In the genomic region with DNA sequence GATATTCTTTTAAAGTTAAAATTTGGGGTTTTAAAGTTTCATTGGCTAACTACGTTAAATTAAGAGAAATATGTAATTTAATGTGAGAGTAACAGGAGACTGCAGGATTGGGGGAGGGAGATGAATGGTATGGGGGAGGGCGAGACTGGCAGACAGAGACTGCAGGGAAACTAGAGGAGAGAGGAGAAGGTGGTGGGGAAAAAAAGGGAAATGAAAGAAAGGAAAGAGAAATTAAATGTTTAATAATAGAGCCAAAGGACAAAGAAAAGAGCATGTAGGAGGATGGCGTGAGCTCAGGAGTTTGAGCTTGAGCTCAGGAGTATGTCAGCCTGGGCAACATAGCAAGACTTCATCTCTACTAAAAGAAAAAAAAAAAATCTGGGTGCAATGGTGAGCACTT, we compare ENCODE assay signal across 25 cellular contexts.
"Had no signal": no experiment of that assay in that cellular context is flagged by ENCODE, and none has a peak within 500 bp of the region (broad histone marks: within the 10 kb centered on the region; RNA-seq: fewer than 3 reads in every experiment).

No MANE protein-coding gene starts in this region.

- FAIRE-seq: endometrium, frontal cortex had no signal

- H3K4me1 Mint-ChIP-seq: stimulated activated memory B cell treated with anti-CD40 and anti-IgM and Interleukin-4, amounts not matched to agents 10 μg/mL and 1 μg/mL and 100 μg/mL, for 72 hours had no signal

- H3K4me1 ChIP-seq: parathyroid adenoma, psoas muscle, spleen, upper lobe of right lung had no signal

- H3K9me3 ChIP-seq: heart left ventricle, psoas muscle, right lobe of liver, spleen, tibial artery, upper lobe of right lung had no signal

- H3K27me3 ChIP-seq: dorsolateral prefrontal cortex, heart left ventricle, right lobe of liver, spleen, tibial artery, upper lobe of right lung had no signal

- H2AFZ ChIP-seq: parathyroid adenoma had no signal

- H3K27ac Mint-ChIP-seq: nephron progenitor cell; stimulated activated memory B cell treated with anti-CD40 and anti-IgM and Interleukin-4, amounts not matched to agents 10 μg/mL and 1 μg/mL and 100 μg/mL, for 72 hours; stimulated activated naive CD8-positive, alpha-beta T cell treated with anti-CD3 and anti-CD28 coated beads, Interleukin-15, Interleukin-2, amounts not matched to agents 100 ng/mL and 50 ng/mL, for 24 hours had no signal

- H3K36me3 ChIP-seq: heart left ventricle, right lobe of liver, spleen, tibial artery, upper lobe of right lung had no signal

- H3K36me3 Mint-ChIP-seq: stimulated activated memory B cell treated with anti-CD40 and anti-IgM and Interleukin-4, amounts not matched to agents 10 μg/mL and 1 μg/mL and 100 μg/mL, for 72 hours had no signal

- H3K4me3 ChIP-seq: dorsolateral prefrontal cortex, heart left ventricle, lung, psoas muscle, right lobe of liver, spleen, tibial artery, upper lobe of right lung had no signal

- H3K27me3 Mint-ChIP-seq: stimulated activated memory B cell treated with anti-CD40 and anti-IgM and Interleukin-4, amounts not matched to agents 10 μg/mL and 1 μg/mL and 100 μg/mL, for 72 hours; stimulated activated naive CD8-positive, alpha-beta T cell treated with anti-CD3 and anti-CD28 coated beads, Interleukin-15, Interleukin-2, amounts not matched to agents 100 ng/mL and 50 ng/mL, for 24 hours had no signal

- H3K9me3 Mint-ChIP-seq: stimulated activated memory B cell treated with anti-CD40 and anti-IgM and Interleukin-4, amounts not matched to agents 10 μg/mL and 1 μg/mL and 100 μg/mL, for 72 hours; stimulated activated naive CD8-positive, alpha-beta T cell treated with anti-CD3 and anti-CD28 coated beads, Interleukin-15, Interleukin-2, amounts not matched to agents 100 ng/mL and 50 ng/mL, for 24 hours had no signal

- H3K4me3 Mint-ChIP-seq: nephron progenitor cell; stimulated activated memory B cell treated with anti-CD40 and anti-IgM and Interleukin-4, amounts not matched to agents 10 μg/mL and 1 μg/mL and 100 μg/mL, for 72 hours; stimulated activated naive CD8-positive, alpha-beta T cell treated with anti-CD3 and anti-CD28 coated beads, Interleukin-15, Interleukin-2, amounts not matched to agents 100 ng/mL and 50 ng/mL, for 24 hours had no signal

- H3K79me2 ChIP-seq: parathyroid adenoma had no signal

- DNase-seq: cortex of kidney; dorsolateral prefrontal cortex; effector memory CD4-positive, alpha-beta T cell; heart left ventricle; hippocampal formation; left colon; left ventricle myocardium superior; mesenchymal stem cell; midbrain; nephron progenitor cell; psoas muscle; retina; right lobe of liver; spleen; stimulated activated CD4-positive, alpha-beta T cell treated with anti-CD3 and anti-CD28 coated beads, Interleukin-15, amount 100 ng/mL, for 24 hours; stimulated activated CD4-positive, alpha-beta T cell treated with anti-CD3 and anti-CD28 coated beads, Interleukin-1b, Interleukin-23, amount 100 ng/mL, for 48 hours; stimulated activated CD4-positive, alpha-beta T cell treated with anti-CD3 and anti-CD28 coated beads, Interleukin-4, amount 100 ng/mL, for 24 hours; tibial artery; upper lobe of right lung had no signal

- H3K27ac ChIP-seq: dorsolateral prefrontal cortex, heart left ventricle, parathyroid adenoma, psoas muscle, right lobe of liver, tibial artery, upper lobe of right lung had no signal

- H3K9ac ChIP-seq: parathyroid adenoma had no signal
